ENCODE assay signal across 8 cellular contexts in genomic region chr2:86221066-86221684, GRCh38. TPM values are rescaled to one million over a fixed set of nuclear protein-coding genes. Genes with fewer than 3 reads are reported as not detected.
DNase-seq lines count a peak whose midpoint lies in the region; ATAC-seq and TF ChIP-seq lines count a peak whose summit lies in the region.

No MANE protein-coding gene starts in this region.

- TF ChIP-seq POLR2A in spleen (IDR thresholded peaks at IDR 0.05), result no peak

- ATAC-seq in DND-41 (ENCODE audit: insufficient read depth, low read depth) (peak; percentile 77), HG03460 (IDR thresholded peaks at IDR 0.05; ENCODE audit: unreplicated experiment) (peak; percentile 42), GM19467 (IDR thresholded peaks at IDR 0.05; ENCODE audit: unreplicated experiment) (no peak)

- H3K27me3 Mint-ChIP-seq in activated naive CD4-positive, alpha-beta T cell treated with anti-CD3 and anti-CD28 coated beads, Interleukin-2, amount 10 ng/mL, durations not matched to agents 7 days and 5 days, result no peaks in the 10 kb centered on the region

- intact Hi-C loops in left ventricle myocardium inferior (cut with micrococcal nuclease), result loop anchor here (5.0 kb wide), 1 partner anchor 151 kb away; no protein-coding TSS in a partner anchor
- intact Hi-C loops in spleen (cut with DNase I; ENCODE audit: low total_unique reads), result loop anchor here (5.0 kb wide), 1 partner anchor 151 kb away; no protein-coding TSS in a partner anchor

- H3K4me1 Mint-ChIP-seq in activated naive CD4-positive, alpha-beta T cell treated with anti-CD3 and anti-CD28 coated beads, Interleukin-2, amount 10 ng/mL, durations not matched to agents 7 days and 5 days, result peaks cover 60% of the 10 kb centered on the region

- DNase-seq in DND-41 (peak; percentile 49), RPMI7951 (ENCODE audit: low read depth) (peak; percentile 64), left ventricle myocardium inferior (no peak), spleen (no peak), OCI-M1 (lab: John Stamatoyannopoulos, UW) (no peak)
- peak; percentile 77 for DNase-seq in activated naive CD4-positive, alpha-beta T cell treated with anti-CD3 and anti-CD28 coated beads, Interleukin-2, amount 10 ng/mL, durations not matched to agents 7 days and 5 days

- H3K9ac ChIP-seq in DND-41 (ENCODE audit: low read depth, low read length), result no peak overlapping the region

- H3K36me3 ChIP-seq in DND-41 (ENCODE audit: insufficient read depth, low read length) (no peaks in the 10 kb centered on the region), left ventricle myocardium inferior (no peaks in the 10 kb centered on the region), spleen (no peaks in the 10 kb centered on the region)

- H3K79me2 ChIP-seq in DND-41 (ENCODE audit: insufficient read depth, low read length), result no peaks in the 10 kb centered on the region

- no peak overlapping the region for H2AFZ ChIP-seq in DND-41 (ENCODE audit: low read depth, low read length)

- H3K9me3 Mint-ChIP-seq in activated naive CD4-positive, alpha-beta T cell treated with anti-CD3 and anti-CD28 coated beads, Interleukin-2, amount 10 ng/mL, durations not matched to agents 7 days and 5 days, result peaks cover 7% of the 10 kb centered on the region

- CTCF ChIA-PET in activated naive CD4-positive, alpha-beta T cell treated with anti-CD3 and anti-CD28 coated beads, Interleukin-2, amount 10 ng/mL, durations not matched to agents 7 days and 5 days (lab: Charles Lee), result interaction anchor here (0.6 to 3.7 kb wide), 36 partner anchors 8 to 401 kb away, joined by 3 to 56 read pairs (median 4); partner anchors contain the start of genes KDM3A and REEP1

- WGBS in spleen, 5 donors, result 32 to 72% (median 58%) methylated on average over 5 of the region's 5 CpGs

- peak overlapping the region; percentile 28 for H3K27ac Mint-ChIP-seq in activated naive CD4-positive, alpha-beta T cell treated with anti-CD3 and anti-CD28 coated beads, Interleukin-2, amount 10 ng/mL, durations not matched to agents 7 days and 5 days

- H3K4me3 ChIP-seq in DND-41 (ENCODE audit: low read depth in 1 of 2, low read length in 2 of 2) (no peak overlapping the region), left ventricle myocardium inferior (no peak overlapping the region), spleen (no peak overlapping the region)

- H3K4me1 ChIP-seq in DND-41 (ENCODE audit: insufficient read depth, low read length) (no peaks in the 10 kb centered on the region), left ventricle myocardium inferior (peaks cover 62% of the 10 kb centered on the region), spleen (peaks cover 0 to 32% (median 14%) of the 10 kb centered on the region in 6 donors)

- no peak overlapping the region for H3K4me3 Mint-ChIP-seq in activated naive CD4-positive, alpha-beta T cell treated with anti-CD3 and anti-CD28 coated beads, Interleukin-2, amount 10 ng/mL, durations not matched to agents 7 days and 5 days

- H3K4me2 ChIP-seq in DND-41 (ENCODE audit: insufficient read depth, low read length), result no peak overlapping the region

- peak; percentile 86 for TF ChIP-seq CTCF in DND-41 (IDR thresholded peaks at IDR 0.05; ENCODE audit: borderline replicate concordance, extremely low read depth, low read length, poor library complexity, severe bottlenecking)
- peak; percentile 85 for TF ChIP-seq CTCF in left ventricle myocardium inferior (IDR thresholded peaks at IDR 0.05; ENCODE audit: borderline replicate concordance)
- TF ChIP-seq CTCF in spleen (IDR thresholded peaks at IDR 0.05 in 8 of 11, conservative IDR thresholded peaks at IDR 0.05 in 3 of 11), result peak; percentile 61 to 90 (median 83)

- no peaks in the 10 kb centered on the region for H4K20me1 ChIP-seq in DND-41 (ENCODE audit: insufficient read depth, low read length)

- no peaks in the 10 kb centered on the region for H3K27me3 ChIP-seq in DND-41 (ENCODE audit: insufficient read depth, low read length, poor library complexity)
- H3K27me3 ChIP-seq in left ventricle myocardium inferior (ENCODE audit: low read depth), result no peaks in the 10 kb centered on the region
- H3K27me3 ChIP-seq in spleen (replicated peaks in 1 of 7), result no peaks in the 10 kb centered on the region

- no peaks in the 10 kb centered on the region for H3K9me3 ChIP-seq in DND-41 (ENCODE audit: insufficient read depth, low read length, severe bottlenecking)
- no peaks in the 10 kb centered on the region for H3K9me3 ChIP-seq in left ventricle myocardium inferior (replicated peaks)
- H3K9me3 ChIP-seq in spleen, result no peaks in the 10 kb centered on the region

- no peak overlapping the region for H3K27ac ChIP-seq in DND-41 (ENCODE audit: low read length)
- peak overlapping the region; percentile 89 for H3K27ac ChIP-seq in left ventricle myocardium inferior (replicated peaks)
- no peak overlapping the region for H3K27ac ChIP-seq in spleen

- H3K36me3 Mint-ChIP-seq in activated naive CD4-positive, alpha-beta T cell treated with anti-CD3 and anti-CD28 coated beads, Interleukin-2, amount 10 ng/mL, durations not matched to agents 7 days and 5 days, result peaks cover 7% of the 10 kb centered on the region

RNA-seq across cellular contexts. Expression of gene MRPL35, which starts 21.9 kb away (rescaled TPM):
- total RNA-seq in RPMI7951 (2014; rRNA removed; shearing (Covaris generic)), result 110 and 159 TPM in 2 replicates
- total RNA-seq in left ventricle myocardium inferior (111 TPM), spleen (10 to 100 TPM; 16.4 to 42.5 (median 23.6) TPM)
- polyA plus RNA-seq in spleen, result 10 to 100 TPM; 24.5 to 36.6 (median 34.5) TPM

RNA-seq across cellular contexts. Expression of gene IMMT, which starts 25.9 kb away (rescaled TPM):
- 80.7 and 97.8 TPM in 2 replicates for total RNA-seq in RPMI7951 (2014; rRNA removed; shearing (Covaris generic))
- total RNA-seq in left ventricle myocardium inferior, result 288 TPM
- total RNA-seq in spleen, result 10 to 100 TPM; 50.4 to 80.9 (median 72.2) TPM
- polyA plus RNA-seq in spleen, result 10 to 100 TPM; 30.7 to 43.4 (median 35.1) TPM

Comparison
In these comparisons a context has a peak if more than half of its experiments do, and no peak if none do; other contexts are left out.
1. DNase-seq: peak in DND-41 (single experiment), RPMI7951 (single experiment) and activated naive CD4-positive, alpha-beta T cell treated with anti-CD3 and anti-CD28 coated beads, Interleukin-2, amount 10 ng/mL, durations not matched to agents 7 days and 5 days (single experiment); none in left ventricle myocardium inferior (single experiment), spleen (single experiment) and OCI-M1 (single experiment).
2. Peak in every context shown above with its lines, with median percentiles within 50 percentile points of each other: CTCF ChIP-seq.